Comparison of ENCODE assay signal across 9 cellular contexts in the genomic region with DNA sequence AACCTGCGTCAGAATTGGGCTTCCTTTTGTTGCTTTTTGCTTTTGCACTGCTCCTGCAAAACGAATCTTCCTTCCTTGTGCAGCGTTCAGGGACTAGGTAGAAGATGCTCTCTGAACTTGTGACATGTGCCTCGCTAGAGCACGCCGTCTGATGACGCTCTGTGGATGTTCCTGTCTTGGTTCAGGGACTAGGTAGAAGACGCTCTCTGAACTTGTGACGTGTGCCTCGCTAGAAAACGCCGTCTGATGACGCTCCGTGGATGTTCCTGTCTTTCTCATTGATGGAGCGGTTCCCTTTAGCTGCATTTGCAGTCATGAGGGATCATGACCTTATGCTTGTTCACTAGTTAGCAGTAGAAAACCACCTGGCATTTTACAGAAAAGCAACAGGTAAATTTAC.
"Had no signal": no experiment of that assay in that cellular context is flagged by ENCODE, and none has a peak within 500 bp of the region (broad histone marks: within the 10 kb centered on the region; RNA-seq: fewer than 3 reads in every experiment).

No MANE protein-coding gene starts in this region.

- H3K4me1 ChIP-seq: HAP-1 had no signal

- H2AFZ ChIP-seq: GM23338 had no signal

- H3K27ac ChIP-seq: HL-60 had no signal

- DNase-seq: H7, HFFc6, IMR-90, KG1 had no signal

- H3K4me2 ChIP-seq: GM23338 had no signal

- H3K36me3 ChIP-seq: HAP-1 had no signal

- FAIRE-seq: K562 had no signal

- H3K4me3 ChIP-seq: GM23338, HAP-1, K562 had no signal

- H3K9me3 ChIP-seq: HAP-1 had no signal

- ATAC-seq: GM23338, HCT116, K562 had no signal
